Comparison of ENCODE assay signal across 10 cellular contexts in genomic region chr1:164780863-164781262, GRCh38.
DNase-seq lines count a peak whose midpoint lies in the region; ATAC-seq and TF ChIP-seq lines count a peak whose summit lies in the region.
"Had no signal": no experiment of that assay in that cellular context is flagged by ENCODE, and none has a peak within 500 bp of the region (broad histone marks: within the 10 kb centered on the region; RNA-seq: fewer than 3 reads in every experiment).

No MANE protein-coding gene starts in this region.

- peak; percentile 89 for DNase-seq in AG08395 (ENCODE audit: low spot score)
- DNase-seq in SK-N-MC (ENCODE audit: low read depth, low spot score): no peak
- DNase-seq in fibroblast of the conjunctiva (ENCODE audit: low read depth): peak; percentile 53
- no peak for DNase-seq in omental fat pad (ENCODE audit: low spot score)
- DNase-seq in stimulated activated effector memory CD8-positive, alpha-beta T cell treated with anti-CD3 and anti-CD28 coated beads, Interleukin-12 subunit alpha, Interleukin-12 subunit beta, amount 100 ng/mL, for 72 hours (ENCODE audit: low spot score in 2 of 2): no peak
- no peak for DNase-seq in HT-29 (ENCODE audit: low spot score)
- no peak for DNase-seq in dorsolateral prefrontal cortex
- DNase-seq: dermis blood vessel endothelial cell, NCI-H2227 treated with DMSO at 0.1 percent for 48 hours had no signal

- no peaks in the 10 kb centered on the region for H3K36me3 Mint-ChIP-seq in stimulated activated effector memory CD8-positive, alpha-beta T cell treated with anti-CD3 and anti-CD28 coated beads, Interleukin-12 subunit alpha, Interleukin-12 subunit beta, amount 100 ng/mL, for 72 hours

- H3K27ac ChIP-seq in SK-N-MC (peak overlapping the region; percentile 55), dorsolateral prefrontal cortex (peak overlapping the region in 14 of 59 donors; percentile 1 to 41 (median 15))

- TF ChIP-seq CTCF in omental fat pad (IDR thresholded peaks at IDR 0.05): no peak
- no peak for TF ChIP-seq CTCF in dorsolateral prefrontal cortex (IDR thresholded peaks at IDR 0.05 in 54 of 56, conservative IDR thresholded peaks at IDR 0.05 in 2 of 56; ENCODE audit: low read depth in 1 of 56, partially characterized antibody in 56 of 56)

- H3K4me1 Mint-ChIP-seq in stimulated activated effector memory CD8-positive, alpha-beta T cell treated with anti-CD3 and anti-CD28 coated beads, Interleukin-12 subunit alpha, Interleukin-12 subunit beta, amount 100 ng/mL, for 72 hours: no peaks in the 10 kb centered on the region

- intact Hi-C loops in dorsolateral prefrontal cortex (cut with DNase I): loop anchor here (10.0 kb wide), 3 partner anchors 76 to 1416 kb away; no protein-coding TSS in a partner anchor

- no peak overlapping the region for H3K9ac ChIP-seq in SK-N-MC (ENCODE audit: insufficient read length)

- H3K4me3 ChIP-seq in SK-N-MC: no peak overlapping the region
- no peak overlapping the region for H3K4me3 ChIP-seq in dorsolateral prefrontal cortex

- no peaks in the 10 kb centered on the region for H3K9me3 ChIP-seq in SK-N-MC (ENCODE audit: low read depth, low read length)

- H3K27ac Mint-ChIP-seq in stimulated activated effector memory CD8-positive, alpha-beta T cell treated with anti-CD3 and anti-CD28 coated beads, Interleukin-12 subunit alpha, Interleukin-12 subunit beta, amount 100 ng/mL, for 72 hours: no peak overlapping the region

- no peak overlapping the region for H3K4me3 Mint-ChIP-seq in stimulated activated effector memory CD8-positive, alpha-beta T cell treated with anti-CD3 and anti-CD28 coated beads, Interleukin-12 subunit alpha, Interleukin-12 subunit beta, amount 100 ng/mL, for 72 hours

- no peaks in the 10 kb centered on the region for H3K9me3 Mint-ChIP-seq in stimulated activated effector memory CD8-positive, alpha-beta T cell treated with anti-CD3 and anti-CD28 coated beads, Interleukin-12 subunit alpha, Interleukin-12 subunit beta, amount 100 ng/mL, for 72 hours

- no peaks in the 10 kb centered on the region for H3K27me3 ChIP-seq in dorsolateral prefrontal cortex

- ATAC-seq in omental fat pad (ENCODE audit: low FRiP score) (peak; percentile 54), HG03139 (IDR thresholded peaks at IDR 0.05; ENCODE audit: unreplicated experiment) (no peak)
- ATAC-seq in stimulated activated effector memory CD8-positive, alpha-beta T cell treated with anti-CD3 and anti-CD28 coated beads, Interleukin-12 subunit alpha, Interleukin-12 subunit beta, amount 100 ng/mL, for 72 hours: no peak

- no peaks in the 10 kb centered on the region for H3K36me3 ChIP-seq in SK-N-MC (ENCODE audit: insufficient read depth, low read length)

Comparison
In these comparisons a context has a peak if more than half of its experiments do, and no peak if none do; other contexts are left out.
1. DNase-seq: peak in AG08395 (single experiment) and fibroblast of the conjunctiva (single experiment); none in SK-N-MC (single experiment), omental fat pad (single experiment), stimulated activated effector memory CD8-positive, alpha-beta T cell treated with anti-CD3 and anti-CD28 coated beads, Interleukin-12 subunit alpha, Interleukin-12 subunit beta, amount 100 ng/mL, for 72 hours (0 of 2), HT-29 (single experiment) and dorsolateral prefrontal cortex (0 of 10).